In genomic region chr2:10541081-10541480, GRCh38 we compare ENCODE assay signal across 13 cellular contexts.
DNase-seq lines count a peak whose midpoint lies in the region; TF ChIP-seq lines count a peak whose summit lies in the region.
"Had no signal": no experiment of that assay in that cellular context is flagged by ENCODE, and none has a peak within 500 bp of the region (broad histone marks: within the 10 kb centered on the region; RNA-seq: fewer than 3 reads in every experiment).

No MANE protein-coding gene starts in this region.

- no peaks in the 10 kb centered on the region for H3K36me3 ChIP-seq in effector memory CD4-positive, alpha-beta T cell (ENCODE audit: control insufficient read depth, insufficient read depth, low read length)
- H3K36me3 ChIP-seq: HAP-1 had no signal

- no peaks in the 10 kb centered on the region for H3K9me3 ChIP-seq in effector memory CD4-positive, alpha-beta T cell (ENCODE audit: control insufficient read depth, low read length)
- H3K9me3 ChIP-seq: A549, HAP-1 had no signal

- H3K27me3 ChIP-seq in effector memory CD4-positive, alpha-beta T cell (replicated peaks; ENCODE audit: control insufficient read depth, insufficient read depth, low read length, poor library complexity, severe bottlenecking), result no peaks in the 10 kb centered on the region

- H3K4me3 ChIP-seq in astrocyte of the cerebellum (ENCODE audit: low read depth, low read length) (no peak overlapping the region), fibroblast of mammary gland (ENCODE audit: control insufficient read depth, low read depth, low read length) (no peak overlapping the region), coronary artery (no peak overlapping the region)
- H3K4me3 ChIP-seq in effector memory CD4-positive, alpha-beta T cell (ENCODE audit: insufficient read depth, low read depth, low read length, poor library complexity, severe bottlenecking), result no peak overlapping the region
- H3K4me3 ChIP-seq: A549, HAP-1 had no signal

- H3K27ac ChIP-seq in effector memory CD4-positive, alpha-beta T cell (ENCODE audit: insufficient read depth, low read length, poor library complexity, severe bottlenecking), result no peak overlapping the region
- H3K27ac ChIP-seq in coronary artery, result no peak overlapping the region
- H3K27ac ChIP-seq: A549 had no signal

- DNase-seq in GM04504 (ENCODE audit: low read depth), result peak; percentile 55
- DNase-seq in astrocyte of the cerebellum (ENCODE audit: low read depth), result peak; percentile 89
- DNase-seq in fibroblast of mammary gland (ENCODE audit: low read depth), result peak; percentile 22
- no peak for DNase-seq in ACHN
- no peak for DNase-seq in effector memory CD4-positive, alpha-beta T cell
- DNase-seq in coronary artery (ENCODE audit: low spot score), result no peak
- DNase-seq: C1 segment of cervical spinal cord; Calu3; CD4-positive, alpha-beta T cell; DMS 273 treated with DMSO at 0.1 percent for 48 hours; GOT3 had no signal

- H3K4me1 ChIP-seq in effector memory CD4-positive, alpha-beta T cell (ENCODE audit: control insufficient read depth, insufficient read depth, low read length, poor library complexity, severe bottlenecking), result peaks cover 4% of the 10 kb centered on the region
- H3K4me1 ChIP-seq: HAP-1 had no signal

- in situ Hi-C loops in astrocyte of the cerebellum (cut with HindIII; ENCODE audit: low sequenced_read_pairs), result no loop called here
- in situ Hi-C loops in ACHN (cut with HindIII; ENCODE audit: low pct_ligation_motif_present, low pct_unique_long_range_greater_than_20kb, low sequenced_read_pairs), result no loop called here

- TF ChIP-seq CTCF in astrocyte of the cerebellum (IDR thresholded peaks at IDR 0.05; ENCODE audit: low read depth, low read length, missing control alignments) (no peak), fibroblast of mammary gland (conservative IDR thresholded peaks at IDR 0.05; ENCODE audit: control insufficient read depth, insufficient read depth, low read depth, low read length) (no peak), coronary artery (IDR thresholded peaks at IDR 0.05) (no peak)

Comparison
In these comparisons a context has a peak if more than half of its experiments do, and no peak if none do; other contexts are left out.
1. DNase-seq: peak in GM04504 (single experiment), astrocyte of the cerebellum (single experiment) and fibroblast of mammary gland (single experiment); none in ACHN (single experiment), effector memory CD4-positive, alpha-beta T cell (0 of 3) and coronary artery (single experiment).